ENCODE assay signal across 1 cellular context in the genomic region with DNA sequence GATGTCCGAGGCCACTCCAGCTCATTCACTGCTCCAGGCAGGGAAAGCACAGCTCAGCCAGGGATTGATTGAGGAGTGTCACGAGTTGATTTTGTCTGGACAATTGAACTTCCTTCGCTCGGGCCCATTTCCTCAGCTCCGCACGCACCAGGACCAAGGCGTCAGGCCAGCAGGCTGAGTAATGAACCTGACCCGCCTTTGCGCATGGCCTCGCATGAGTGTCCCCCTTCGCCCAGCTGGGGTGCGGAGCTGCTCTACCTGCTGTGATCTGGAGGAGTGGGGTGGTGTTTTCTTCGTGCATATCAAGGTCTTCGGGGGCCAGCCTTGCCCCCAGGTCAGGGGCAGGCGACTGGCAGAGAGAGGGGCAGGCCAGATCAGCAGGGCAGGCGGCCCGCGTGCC.
TF ChIP-seq lines count a peak whose summit lies in the region.

No MANE protein-coding gene starts in this region.

TF ChIP-seq in endothelial cell of umbilical vein, 7 proteins besides CTCF, POLR2A, EP300 and RAD21:
- no peak for TF ChIP-seq JUN (IDR thresholded peaks at IDR 0.05; ENCODE audit: borderline replicate concordance, insufficient read depth, insufficient read length, low read depth)
- peak; percentile 23 for TF ChIP-seq MAX (IDR thresholded peaks at IDR 0.05; ENCODE audit: insufficient read depth, insufficient read length)
